In the genomic region with DNA sequence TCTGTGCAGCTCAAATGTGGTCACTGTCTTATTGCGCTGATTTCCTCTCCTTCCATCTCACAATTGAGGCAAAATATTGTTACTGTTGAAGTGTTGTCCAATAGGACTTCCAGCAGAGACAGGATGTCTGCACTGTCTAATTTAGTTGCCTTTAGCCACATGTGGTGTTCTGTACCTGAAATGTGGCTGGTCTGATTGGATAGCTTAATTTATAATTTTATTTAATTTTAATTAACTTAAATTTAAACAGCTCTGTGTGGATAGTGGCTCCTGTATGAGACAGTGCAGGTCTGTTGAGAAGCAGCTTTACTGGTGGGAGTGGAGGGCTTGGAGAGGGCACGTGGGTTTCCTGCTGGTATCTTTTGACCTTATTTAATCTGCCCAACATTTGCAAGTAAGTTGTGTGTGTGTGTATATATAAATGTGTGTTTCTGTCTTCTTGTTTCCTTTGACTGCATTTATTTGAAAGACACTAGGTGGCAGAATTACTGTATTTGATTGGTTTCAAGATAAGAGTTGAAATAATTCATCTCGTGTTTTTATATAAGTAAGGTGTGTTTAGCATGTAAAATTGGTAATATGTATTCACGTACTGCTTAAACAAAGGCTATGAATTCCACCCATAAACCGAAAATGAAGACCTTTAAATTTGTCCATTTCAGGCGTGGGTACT, we compare ENCODE assay signal across 9 cellular contexts. TPM values are rescaled to one million over a fixed set of nuclear protein-coding genes. Genes with fewer than 3 reads are reported as not detected.
A peak's percentile ranks its signal among the peaks of the same experiment; 100 is the strongest.
DNase-seq lines count a peak whose midpoint lies in the region; ATAC-seq and TF ChIP-seq lines count a peak whose summit lies in the region.
"Had no signal": no experiment of that assay in that cellular context is flagged by ENCODE, and none has a peak within 500 bp of the region (broad histone marks: within the 10 kb centered on the region; RNA-seq: fewer than 3 reads in every experiment).

No MANE protein-coding gene starts in this region.

- H4K20me1 ChIP-seq in IMR-90 (ENCODE audit: insufficient read depth, low read length): no peaks in the 10 kb centered on the region; the same call in 1 of the 2 replicates

- H3K27ac ChIP-seq in IMR-90 (ENCODE audit: insufficient read depth, low read length) (no peak overlapping the region), colonic mucosa (no peak overlapping the region)
- H3K27ac ChIP-seq in effector memory CD4-positive, alpha-beta T cell (ENCODE audit: insufficient read depth, low read length, poor library complexity, severe bottlenecking): no peak overlapping the region

- H2BK15ac ChIP-seq in IMR-90 (ENCODE audit: low read depth, low read length): no peak overlapping the region

- no peak overlapping the region for H3K9ac ChIP-seq in IMR-90 (ENCODE audit: low read depth, low read length)
- no peak overlapping the region for H3K9ac ChIP-seq in colonic mucosa (ENCODE audit: low read depth in 2 of 2, low read length in 2 of 2)

- H3K9me3 Mint-ChIP-seq in CD14-positive monocyte: no peaks in the 10 kb centered on the region
- H3K9me3 Mint-ChIP-seq in activated T-helper 17 cell treated with anti-CD3 and anti-CD28 coated beads, Interleukin-2, amount 50 U/mL, for 72 hours: no peaks in the 10 kb centered on the region
- H3K9me3 Mint-ChIP-seq: IgD-negative memory B cell had no signal

- H2AK5ac ChIP-seq in IMR-90 (ENCODE audit: low read depth, low read length): no peak overlapping the region; the same call in 1 of the 2 replicates

- H4K91ac ChIP-seq in IMR-90 (ENCODE audit: insufficient read depth, low read depth, low read length): no peak overlapping the region

- H3K4me1 Mint-ChIP-seq in CD14-positive monocyte: no peaks in the 10 kb centered on the region
- peaks cover 27% of the 10 kb centered on the region for H3K4me1 Mint-ChIP-seq in activated T-helper 17 cell treated with anti-CD3 and anti-CD28 coated beads, Interleukin-2, amount 50 U/mL, for 72 hours

- no peaks in the 10 kb centered on the region for H3K27me3 ChIP-seq in IMR-90 (ENCODE audit: control insufficient read depth, insufficient read depth, low read length)
- no peaks in the 10 kb centered on the region for H3K27me3 ChIP-seq in kidney epithelial cell (ENCODE audit: control insufficient read depth, insufficient read depth, low read length)
- H3K27me3 ChIP-seq in colonic mucosa: no peaks in the 10 kb centered on the region
- H3K27me3 ChIP-seq in effector memory CD4-positive, alpha-beta T cell (replicated peaks; ENCODE audit: control insufficient read depth, insufficient read depth, low read length, poor library complexity, severe bottlenecking): no peaks in the 10 kb centered on the region

- H3K4me3 ChIP-seq in IMR-90 (ENCODE audit: insufficient read depth, low read depth, low read length): no peak overlapping the region
- H3K4me3 ChIP-seq in kidney epithelial cell (ENCODE audit: low read depth, low read length): no peak overlapping the region
- no peak overlapping the region for H3K4me3 ChIP-seq in colonic mucosa
- no peak overlapping the region for H3K4me3 ChIP-seq in effector memory CD4-positive, alpha-beta T cell (ENCODE audit: insufficient read depth, low read depth, low read length, poor library complexity, severe bottlenecking)

- peaks cover 83 to 88% of the 10 kb centered on the region in 2 donors for H3K36me3 Mint-ChIP-seq in CD14-positive monocyte
- H3K36me3 Mint-ChIP-seq in activated T-helper 17 cell treated with anti-CD3 and anti-CD28 coated beads, Interleukin-2, amount 50 U/mL, for 72 hours (ENCODE audit: low read depth): peaks cover 42% of the 10 kb centered on the region
- H3K36me3 Mint-ChIP-seq: IgD-negative memory B cell had no signal

- H3K36me3 ChIP-seq in IMR-90 (ENCODE audit: control insufficient read depth, insufficient read depth, low read length) (peaks cover 36% of the 10 kb centered on the region), kidney epithelial cell (ENCODE audit: control insufficient read depth, insufficient read depth, low read length) (no peaks in the 10 kb centered on the region), colonic mucosa (peaks cover 4% of the 10 kb centered on the region)
- H3K36me3 ChIP-seq in effector memory CD4-positive, alpha-beta T cell (ENCODE audit: control insufficient read depth, insufficient read depth, low read length): peaks cover 9% of the 10 kb centered on the region

- no peak overlapping the region for H2BK20ac ChIP-seq in IMR-90 (ENCODE audit: low read depth, low read length)

- no peak overlapping the region for H3K23ac ChIP-seq in IMR-90 (ENCODE audit: low read depth, low read length)

- no peak for TF ChIP-seq POLR2A in IMR-90 (IDR thresholded peaks at IDR 0.05; ENCODE audit: low read depth, low read length)

- BruUV-seq in IMR-90 (replicated peaks; lab: Mats Ljungman, UMichigan): no TSS peak

- H3K18ac ChIP-seq in IMR-90 (ENCODE audit: low read depth, low read length): no peak overlapping the region

- H3K4ac ChIP-seq in IMR-90 (ENCODE audit: low read depth, low read length): no peak overlapping the region

- H2BK5ac ChIP-seq in IMR-90 (ENCODE audit: low read depth, low read length, poor library complexity, severe bottlenecking): no peak overlapping the region

- intact Hi-C loops in CD14-positive monocyte (cut with micrococcal nuclease) (loop anchor here (5.0 to 10.0 kb wide), 5 partner anchors 34 to 251 kb away; a partner anchor contains a TSS), IMR-90 (cut with micrococcal nuclease) (loop anchor here (5.0 kb wide), 1 partner anchor 289 kb away; no protein-coding TSS in a partner anchor), colonic mucosa (cut with DNase I) (loop anchor here (5.0 kb wide), 1 partner anchor 249 kb away; a partner anchor contains a TSS), posterior vena cava (cut with DNase I) (no loop called here)

- TF ChIP-seq CTCF in CD14-positive monocyte (IDR thresholded peaks at IDR 0.05) (peak; percentile 46), IMR-90 (conservative IDR thresholded peaks at IDR 0.05; ENCODE audit: low read depth, low read length) (peak; percentile 50), kidney epithelial cell (IDR thresholded peaks at IDR 0.05; ENCODE audit: insufficient read depth, low read length, poor library complexity, severe bottlenecking) (peak; percentile 7), colonic mucosa (IDR thresholded peaks at IDR 0.05) (no peak)

- H4K5ac ChIP-seq in IMR-90 (ENCODE audit: low read depth, low read length): no peak overlapping the region

- ATAC-seq in IMR-90 (ENCODE audit: low read depth) (no peak), GM19452 (IDR thresholded peaks at IDR 0.05; ENCODE audit: unreplicated experiment) (no peak)
- ATAC-seq in activated T-helper 17 cell treated with anti-CD3 and anti-CD28 coated beads, Interleukin-2, amount 50 U/mL, for 72 hours (replicated peaks): no peak

- 100% methylated on average over 1 of the region's 6 CpGs; no CpG with 5 or more reads in 1 of the 2 experiments for WGBS in IMR-90 (ENCODE audit: extremely low coverage in 2 of 2, insufficient read length in 1 of 2), 2 experiments

- no peak overlapping the region for H4K8ac ChIP-seq in IMR-90 (ENCODE audit: low read depth in 2 of 2, low read length in 2 of 2)

- in situ Hi-C loops in IMR-90 (cut with MboI; ENCODE audit: low sequenced_read_pairs): no loop called here

- POLR2A ChIA-PET in IMR-90 (lab: Charles Lee; ENCODE audit: unreplicated experiment): no interaction called here

- peak overlapping the region in 1 of 7 donors; percentile 81 for H3K27ac Mint-ChIP-seq in CD14-positive monocyte
- peak overlapping the region; percentile 30 for H3K27ac Mint-ChIP-seq in activated T-helper 17 cell treated with anti-CD3 and anti-CD28 coated beads, Interleukin-2, amount 50 U/mL, for 72 hours

- H3K56ac ChIP-seq in IMR-90 (ENCODE audit: extremely low read depth, insufficient read depth, low read length): no peak overlapping the region

- H3K14ac ChIP-seq in IMR-90 (replicated peaks; ENCODE audit: low read depth, low read length): no peak overlapping the region

- H3K4me1 ChIP-seq in IMR-90 (ENCODE audit: control insufficient read depth, insufficient read depth, low read length) (peaks cover 6% of the 10 kb centered on the region), colonic mucosa (no peaks in the 10 kb centered on the region)
- peaks cover 27% of the 10 kb centered on the region for H3K4me1 ChIP-seq in effector memory CD4-positive, alpha-beta T cell (ENCODE audit: control insufficient read depth, insufficient read depth, low read length, poor library complexity, severe bottlenecking)

- H3K9me3 ChIP-seq in IMR-90 (ENCODE audit: control insufficient read depth, insufficient read depth, low read length): no peaks in the 10 kb centered on the region
- H3K9me3 ChIP-seq in colonic mucosa: no peaks in the 10 kb centered on the region
- H3K9me3 ChIP-seq in effector memory CD4-positive, alpha-beta T cell (ENCODE audit: control insufficient read depth, low read length): no peaks in the 10 kb centered on the region

- H3K4me3 Mint-ChIP-seq in CD14-positive monocyte: no peak overlapping the region
- no peak overlapping the region for H3K4me3 Mint-ChIP-seq in activated T-helper 17 cell treated with anti-CD3 and anti-CD28 coated beads, Interleukin-2, amount 50 U/mL, for 72 hours
- H3K4me3 Mint-ChIP-seq: IgD-negative memory B cell had no signal

- no peaks in the 10 kb centered on the region; the same call in 1 of the 2 replicates for H3K9me1 ChIP-seq in IMR-90 (ENCODE audit: insufficient read depth, low read length)

- H2AFZ ChIP-seq in IMR-90 (replicated peaks; ENCODE audit: low read length, poor library complexity): no peak overlapping the region

- DNase-seq in CD14-positive monocyte (ENCODE audit: low spot score) (no peak), IMR-90 (peak; percentile 22), kidney epithelial cell (ENCODE audit: low read depth) (no peak), colonic mucosa (no peak), posterior vena cava (ENCODE audit: low spot score) (no peak)
- DNase-seq in effector memory CD4-positive, alpha-beta T cell: no peak

- H2BK120ac ChIP-seq in IMR-90 (ENCODE audit: low read depth, low read length): no peak overlapping the region

- H3K4me2 ChIP-seq in IMR-90 (ENCODE audit: low read depth, low read length): no peak overlapping the region

- H3K27me3 Mint-ChIP-seq in CD14-positive monocyte (ENCODE audit: low read depth in 3 of 3): peaks cover 0 to 5% (median 0%) of the 10 kb centered on the region in 3 donors
- no peaks in the 10 kb centered on the region for H3K27me3 Mint-ChIP-seq in activated T-helper 17 cell treated with anti-CD3 and anti-CD28 coated beads, Interleukin-2, amount 50 U/mL, for 72 hours
- H3K27me3 Mint-ChIP-seq: IgD-negative memory B cell had no signal

- no peak overlapping the region for H2AK9ac ChIP-seq in IMR-90 (replicated peaks; ENCODE audit: low read depth, low read length, poor library complexity)

- TF ChIP-seq RAD21 in IMR-90 (IDR thresholded peaks at IDR 0.05; ENCODE audit: low read length): peak; percentile 24

- dilution Hi-C loops in IMR-90 (cut with HindIII; ENCODE audit: low sequenced_read_pairs, unreplicated experiment): no loop called here

- CTCF ChIA-PET in IMR-90 (lab: Yijun Ruan, JAX): interaction anchor here (0.6 to 1.0 kb wide), 3 partner anchors 10 to 172 kb away, joined by 3 to 4 read pairs (median 4); no protein-coding TSS in a partner anchor

- H3K79me1 ChIP-seq in IMR-90 (ENCODE audit: low read depth in 1 of 2, low read length in 2 of 2): peaks cover 0 to 4% of the 10 kb centered on the region in 2 experiments; a peak in 3 of 4 replicates

RNA-seq across cellular contexts. Expression of a gene that starts 55.3 kb away (rescaled TPM):
- not detected for polyA plus RNA-seq in CD14-positive monocyte
- total RNA-seq in IMR-90 (2012; rRNA removed): under 0.01 and 0.28 TPM in 2 replicates
- 0.07 and 0.09 TPM in 2 replicates for polyA plus RNA-seq in IMR-90 (2012; rRNA removed)
- polyA plus RNA-seq in IMR-90 (2012; cell fraction: cytosol; rRNA removed): 0.07 TPM in 1 of 2 replicates, not detected in the other
- 1.2 and 2.0 TPM in 2 replicates for polyA plus RNA-seq in IMR-90 (2012; cell fraction: nucleus; rRNA removed; ENCODE audit: low replicate concordance)
- total RNA-seq in activated T-helper 17 cell treated with anti-CD3 and anti-CD28 coated beads, Interleukin-2, amount 50 U/mL, for 72 hours: 1 to 10 TPM; 1.1 to 1.2 TPM
- total RNA-seq in kidney epithelial cell: 0.50 TPM in 1 of 2 replicates, not detected in the other
- 1 to 10 TPM in 1 of 2 donors, under 1 TPM in 1; 0.40 to 1.3 TPM for total RNA-seq in colonic mucosa
- total RNA-seq in posterior vena cava: 1 to 10 TPM in 1 of 2 donors, under 1 TPM in 1; 0.71 to 1.1 TPM
- polyA plus RNA-seq: IgD-negative memory B cell had no signal

Comparison
In these comparisons a context has a peak if more than half of its experiments do, and no peak if none do; other contexts are left out.
1. intact Hi-C loops: an anchor here in CD14-positive monocyte (5.0 to 10.0 kb wide), IMR-90 (5.0 kb wide) and colonic mucosa (5.0 kb wide); none called in posterior vena cava.